ENCODE assay signal across 16 cellular contexts in the genomic region with DNA sequence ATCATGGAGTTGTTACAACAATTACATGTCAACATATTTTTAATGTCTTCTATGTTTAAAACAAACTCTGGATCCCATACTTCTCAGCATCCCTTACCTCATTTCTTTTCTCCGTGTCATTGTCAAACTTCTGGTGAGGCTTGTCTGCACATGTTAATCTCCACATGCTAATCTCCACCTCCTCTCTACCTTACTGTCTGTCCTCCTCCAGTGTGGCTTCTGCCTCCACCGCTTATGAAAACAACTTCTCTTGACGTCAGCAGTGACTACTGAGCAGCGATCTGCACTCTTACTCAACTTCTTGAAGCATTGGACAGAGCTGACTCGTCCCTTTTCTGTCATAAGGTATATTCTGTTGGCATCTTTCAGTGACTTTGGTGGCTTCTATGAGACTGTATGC.
"Had no signal": no experiment of that assay in that cellular context is flagged by ENCODE, and none has a peak within 500 bp of the region (broad histone marks: within the 10 kb centered on the region; RNA-seq: fewer than 3 reads in every experiment).

No MANE protein-coding gene starts in this region.

- H3K4me1 ChIP-seq: uterus had no signal

- H3K27ac ChIP-seq: tibial nerve, uterus had no signal

- DNase-seq: activated CD4-positive, alpha-beta memory T cell treated with anti-CD3 and anti-CD28 coated beads, Interleukin-2, amount 10 ng/mL, durations not matched to agents 7 days and 5 days; activated CD4-positive, alpha-beta T cell treated with anti-CD3 and anti-CD28 coated beads for 48 hours; activated CD4-positive, CD25-positive, alpha-beta regulatory T cell; activated naive CD4-positive, alpha-beta T cell treated with anti-CD3 and anti-CD28 coated beads for 36 hours; activated T-cell treated with anti-CD3 and anti-CD28 coated beads, Interleukin-2, amount 50 U/mL, for 24 hours; effector CD4-positive, alpha-beta T cell; foreskin fibroblast; hypothalamus; kidney; retina; T-cell; uterus had no signal

- ATAC-seq: left lobe of liver; natural killer cell treated with Interleukin-12 subunit alpha and Interleukin-12 subunit beta and Interleukin-15 and Interleukin-18, amount 100 ng/mL, for 72 hours; T-cell had no signal

- H3K9me3 ChIP-seq: tibial nerve, uterus had no signal

- H3K36me3 ChIP-seq: tibial nerve, uterus had no signal

- H3K27me3 ChIP-seq: uterus had no signal

- H3K4me3 ChIP-seq: lung, tibial nerve, uterus had no signal
